ENCODE assay signal across 8 cellular contexts in genomic region chr2:235670974-235671787, GRCh38.
DNase-seq lines count a peak whose midpoint lies in the region; ATAC-seq, FAIRE-seq and TF ChIP-seq lines count a peak whose summit lies in the region.

No MANE protein-coding gene starts in this region.

- H4K20me1 ChIP-seq in mammary epithelial cell (ENCODE audit: insufficient read depth, low read length), result no peaks in the 10 kb centered on the region

- DNase-seq in A673 (ENCODE audit: low spot score), result no peak
- DNase-seq in mammary epithelial cell, result no peak
- no peak for DNase-seq in frontal cortex (ENCODE audit: low spot score in 2 of 2)

- POLR2A ChIA-PET in A673 (lab: Charles Lee; ENCODE audit: low non-redundant PET), result no interaction called here

- FAIRE-seq in frontal cortex (lab: Jason Lieb, UNC), result no peak

- BruUV-seq in A673 (replicated peaks; lab: Mats Ljungman, UMichigan) (no TSS peak), mammary epithelial cell (replicated peaks; lab: Mats Ljungman, UMichigan) (no TSS peak)

- H3K27ac ChIP-seq in A673 (ENCODE audit: low read depth, low read length, poor library complexity, severe bottlenecking) (no peak overlapping the region), HUES48 (ENCODE audit: low read depth, low read length) (no peak overlapping the region), mammary epithelial cell (ENCODE audit: insufficient read depth, low read depth, low read length) (no peak overlapping the region), mucosa of rectum (ENCODE audit: low read depth in 2 of 2, low read length in 2 of 2) (no peak overlapping the region)

- CTCF ChIA-PET in A673 (lab: Charles Lee) (no interaction called here), mammary epithelial cell (lab: Charles Lee; ENCODE audit: low non-redundant PET) (no interaction called here)

- H3K4me3 ChIP-seq in A673 (ENCODE audit: low read depth, low read length, poor library complexity, severe bottlenecking) (peak overlapping the region; percentile 50), HUES48 (ENCODE audit: low read depth, low read length) (peak overlapping the region; percentile 66), mammary epithelial cell (replicated peaks in 1 of 3; ENCODE audit: insufficient read depth in 1 of 3, low read depth in 2 of 3, low read length in 3 of 3) (peak overlapping the region in 2 of 3 experiments; percentile 57 to 58), mucosa of rectum (ENCODE audit: low read length in 2 of 2) (peak overlapping the region; percentile 53 to 61)

- intact Hi-C loops in A673 (cut with micrococcal nuclease; ENCODE audit: unreplicated experiment) (loop anchor here (1.0 kb wide), 1 partner anchor 76 kb away; no protein-coding TSS in a partner anchor), mammary epithelial cell (cut with micrococcal nuclease) (loop anchor here (1.0 to 10.0 kb wide), 2 partner anchors 76 to 176 kb away; partner anchors contain the start of gene AGAP1)

- H3K4me1 ChIP-seq in A673 (ENCODE audit: insufficient read depth, low read length, poor library complexity, severe bottlenecking), result peaks cover 6% of the 10 kb centered on the region
- H3K4me1 ChIP-seq in HUES48 (ENCODE audit: control insufficient read depth, insufficient read depth, low read length), result peaks cover 38% of the 10 kb centered on the region
- peaks cover 44% of the 10 kb centered on the region for H3K4me1 ChIP-seq in mammary epithelial cell (ENCODE audit: insufficient read depth, low read length)
- peaks cover 0 to 8% of the 10 kb centered on the region in 2 donors for H3K4me1 ChIP-seq in mucosa of rectum (ENCODE audit: control insufficient read depth in 2 of 2, insufficient read depth in 2 of 2, low read length in 2 of 2)

- no peak overlapping the region for H3K9ac ChIP-seq in HUES48 (ENCODE audit: low read depth, low read length)
- no peak overlapping the region for H3K9ac ChIP-seq in mammary epithelial cell (ENCODE audit: insufficient read depth, low read length)
- H3K9ac ChIP-seq in mucosa of rectum (ENCODE audit: low read depth in 1 of 2, low read length in 2 of 2), result peak overlapping the region in 1 of 2 donors; percentile 72

- dilution Hi-C loops in mammary epithelial cell (cut with HindIII; ENCODE audit: low sequenced_read_pairs), result no loop called here

- no peak for ATAC-seq in GM19023 (IDR thresholded peaks at IDR 0.05; ENCODE audit: unreplicated experiment)
- ATAC-seq in GM18505 (IDR thresholded peaks at IDR 0.05; ENCODE audit: unreplicated experiment), result no peak
- no peak for ATAC-seq in GM21528 (IDR thresholded peaks at IDR 0.05; ENCODE audit: low FRiP score, unreplicated experiment)

- H3K27me3 ChIP-seq in A673 (replicated peaks; ENCODE audit: insufficient read depth, low read depth, low read length, poor library complexity), result peaks cover 4% of the 10 kb centered on the region
- peaks cover 13% of the 10 kb centered on the region for H3K27me3 ChIP-seq in HUES48 (ENCODE audit: control insufficient read depth, insufficient read depth, low read length)
- H3K27me3 ChIP-seq in mammary epithelial cell (ENCODE audit: insufficient read depth, low read length), result no peaks in the 10 kb centered on the region
- H3K27me3 ChIP-seq in mucosa of rectum (ENCODE audit: control insufficient read depth in 2 of 2, insufficient read depth in 2 of 2, low read length in 2 of 2), result no peaks in the 10 kb centered on the region

- TF ChIP-seq POLR2A in GM18505 (IDR thresholded peaks at IDR 0.05; ENCODE audit: borderline replicate concordance, extremely low read depth, insufficient read depth, insufficient read length), result no peak

- TF ChIP-seq CTCF in A673 (conservative IDR thresholded peaks at IDR 0.05; ENCODE audit: low read depth, low read length) (no peak), mammary epithelial cell (conservative IDR thresholded peaks at IDR 0.05 in 1 of 2, IDR thresholded peaks at IDR 0.05 in 1 of 2; ENCODE audit: extremely low read depth in 1 of 2, insufficient read depth in 1 of 2, low read depth in 1 of 2, low read length in 2 of 2) (no peak)

- H2AFZ ChIP-seq in mammary epithelial cell (ENCODE audit: low read depth, low read length), result no peak overlapping the region

- in situ Hi-C loops in mammary epithelial cell (cut with MboI; ENCODE audit: low sequenced_read_pairs in 2 of 2), result no loop called here

- H3K9me3 ChIP-seq in A673 (ENCODE audit: low read depth, low read length, poor library complexity, severe bottlenecking) (no peaks in the 10 kb centered on the region), HUES48 (ENCODE audit: control insufficient read depth, insufficient read depth, low read length) (no peaks in the 10 kb centered on the region), mammary epithelial cell (replicated peaks; ENCODE audit: insufficient read depth, low read length) (no peaks in the 10 kb centered on the region), mucosa of rectum (ENCODE audit: control insufficient read depth in 2 of 2, low read length in 2 of 2) (no peaks in the 10 kb centered on the region)

- peaks cover 68% of the 10 kb centered on the region for H3K79me2 ChIP-seq in mammary epithelial cell (ENCODE audit: insufficient read depth, low read length)

- peak overlapping the region; percentile 96 for H3K4me2 ChIP-seq in mammary epithelial cell (ENCODE audit: insufficient read depth, low read depth, low read length)

- 95% methylated on average over 7 of the region's 64 CpGs for WGBS in mammary epithelial cell (ENCODE audit: low coverage, missing lambda C conversion rate)

- H3K36me3 ChIP-seq in A673 (ENCODE audit: insufficient read depth, low read length, poor library complexity, severe bottlenecking), result no peaks in the 10 kb centered on the region
- H3K36me3 ChIP-seq in HUES48 (ENCODE audit: control insufficient read depth, insufficient read depth, low read length), result no peaks in the 10 kb centered on the region
- H3K36me3 ChIP-seq in mammary epithelial cell (ENCODE audit: insufficient read depth, low read length), result no peaks in the 10 kb centered on the region
- no peaks in the 10 kb centered on the region for H3K36me3 ChIP-seq in mucosa of rectum (ENCODE audit: control insufficient read depth in 2 of 2, insufficient read depth in 2 of 2, low read length in 2 of 2)
